12 cellular contexts compared by ENCODE assay signal in the genomic region with DNA sequence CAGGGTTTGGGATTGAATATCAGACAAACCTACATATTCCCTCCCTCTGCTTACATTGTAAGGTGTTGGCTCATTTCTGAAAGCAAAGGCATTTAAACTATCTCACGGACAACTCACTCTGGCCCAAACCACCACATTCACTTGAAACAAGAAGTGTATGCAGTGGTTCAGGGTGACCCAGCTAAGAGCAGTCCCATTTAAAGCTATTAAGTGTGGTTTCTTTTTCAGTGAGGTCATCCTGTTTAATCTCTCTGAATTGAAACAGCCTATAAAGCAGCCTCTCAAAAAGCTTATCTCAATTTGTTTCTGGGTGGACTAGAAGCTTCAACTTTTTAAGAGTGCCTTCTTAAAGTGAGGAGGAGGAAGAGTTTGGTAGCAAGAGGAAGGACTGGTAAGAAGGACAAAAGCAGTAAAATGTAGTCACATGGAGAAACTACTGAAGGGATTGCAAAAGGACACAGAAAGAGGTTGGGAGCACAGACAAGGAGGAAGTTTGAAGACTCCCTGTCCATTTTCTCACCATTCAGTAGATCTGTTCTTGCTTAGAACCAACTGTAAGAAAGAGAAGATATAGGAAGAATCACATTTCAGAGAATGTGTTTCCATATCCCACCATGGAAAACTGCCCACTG.
DNase-seq lines count a peak whose midpoint lies in the region; ATAC-seq and TF ChIP-seq lines count a peak whose summit lies in the region.
"Had no signal": no experiment of that assay in that cellular context is flagged by ENCODE, and none has a peak within 500 bp of the region (broad histone marks: within the 10 kb centered on the region; RNA-seq: fewer than 3 reads in every experiment).

No MANE protein-coding gene starts in this region.

- no peaks in the 10 kb centered on the region for H4K20me1 ChIP-seq in fibroblast of lung (ENCODE audit: control insufficient read depth, extremely low read depth, insufficient read depth, low read length)

- peak in 1 of 2 donors; percentile 91 for DNase-seq in fibroblast of lung (ENCODE audit: low read depth in 2 of 2)
- no peak for DNase-seq in NCI-H1048 (lab: John Stamatoyannopoulos, UW)
- DNase-seq in NCI-H2107 (lab: John Stamatoyannopoulos, UW), result no peak
- DNase-seq in endothelial cell (ENCODE audit: low spot score), result no peak
- DNase-seq: H9, NCI-H2029 treated with DMSO at 0.1 percent for 48 hours had no signal

- ATAC-seq in GM18907 (IDR thresholded peaks at IDR 0.05; ENCODE audit: unreplicated experiment) (peak; percentile 45), HG03442 (IDR thresholded peaks at IDR 0.05; ENCODE audit: unreplicated experiment) (peak; percentile 31), HG02588 (IDR thresholded peaks at IDR 0.05; ENCODE audit: unreplicated experiment) (no peak)

- no peak overlapping the region for H3K4me3 Mint-ChIP-seq in endothelial cell (ENCODE audit: unreplicated experiment)
- H3K4me3 Mint-ChIP-seq: H9 had no signal

- no peak overlapping the region for H3K4me2 ChIP-seq in fibroblast of lung (ENCODE audit: extremely low read depth, insufficient read depth, low read length)

- no peak overlapping the region for H3K4me3 ChIP-seq in ACC112 (ENCODE audit: low read depth, low read length)
- no peak overlapping the region for H3K4me3 ChIP-seq in fibroblast of lung (replicated peaks in 1 of 4; ENCODE audit: control extremely low read depth in 1 of 4, insufficient read depth in 1 of 4, low read depth in 3 of 4, low read length in 4 of 4)

- H3K9ac ChIP-seq in fibroblast of lung (ENCODE audit: insufficient read depth, low read length), result no peak overlapping the region

- no peak overlapping the region for H3K27ac Mint-ChIP-seq in endothelial cell (ENCODE audit: unreplicated experiment)
- H3K27ac Mint-ChIP-seq: H9, memory B cell had no signal

- H3K27me3 ChIP-seq in ACC112 (ENCODE audit: insufficient read depth, low read length) (no peaks in the 10 kb centered on the region), fibroblast of lung (ENCODE audit: control insufficient read depth, insufficient read depth, low read length) (no peaks in the 10 kb centered on the region)

- TF ChIP-seq CTCF in fibroblast of lung (conservative IDR thresholded peaks at IDR 0.05 in 1 of 2, IDR thresholded peaks at IDR 0.05 in 1 of 2; ENCODE audit: low read depth in 1 of 2, low read length in 2 of 2), result no peak
- no peak for TF ChIP-seq CTCF in endothelial cell (IDR thresholded peaks at IDR 0.05; ENCODE audit: unreplicated experiment)

- no peaks in the 10 kb centered on the region for H3K9me3 ChIP-seq in fibroblast of lung (ENCODE audit: control insufficient read depth, insufficient read depth, low read depth, low read length)

- no peaks in the 10 kb centered on the region for H3K79me2 ChIP-seq in ACC112 (ENCODE audit: control insufficient read depth, insufficient read depth, low read length, unreplicated experiment)
- no peaks in the 10 kb centered on the region for H3K79me2 ChIP-seq in fibroblast of lung (ENCODE audit: control insufficient read depth, insufficient read depth, low read length)

- H3K4me1 ChIP-seq in ACC112 (ENCODE audit: control insufficient read depth, insufficient read depth, low read length, unreplicated experiment), result peaks cover 14% of the 10 kb centered on the region
- H3K4me1 ChIP-seq in fibroblast of lung (ENCODE audit: control insufficient read depth, extremely low read depth, insufficient read depth, low read length), result no peaks in the 10 kb centered on the region

- no peaks in the 10 kb centered on the region for H3K36me3 Mint-ChIP-seq in endothelial cell (ENCODE audit: low read depth, unreplicated experiment)
- H3K36me3 Mint-ChIP-seq: memory B cell had no signal

- H2AFZ ChIP-seq in ACC112 (ENCODE audit: low read length, unreplicated experiment) (peak overlapping the region; percentile 28), fibroblast of lung (ENCODE audit: low read length) (peak overlapping the region; percentile 6)

- H3K27ac ChIP-seq in ACC112 (ENCODE audit: low read depth, low read length) (no peak overlapping the region), fibroblast of lung (ENCODE audit: insufficient read depth, low read length) (no peak overlapping the region)
- H3K27ac ChIP-seq: C4-2B had no signal

- peaks cover 12% of the 10 kb centered on the region for H3K4me1 Mint-ChIP-seq in endothelial cell (ENCODE audit: unreplicated experiment)

- no peaks in the 10 kb centered on the region for H3K9me3 Mint-ChIP-seq in endothelial cell (ENCODE audit: unreplicated experiment)
- H3K9me3 Mint-ChIP-seq: H9, memory B cell had no signal

- H3K36me3 ChIP-seq in ACC112 (ENCODE audit: insufficient read depth, low read length) (no peaks in the 10 kb centered on the region), fibroblast of lung (ENCODE audit: control insufficient read depth, insufficient read depth, low read length) (no peaks in the 10 kb centered on the region)

- no peaks in the 10 kb centered on the region for H3K27me3 Mint-ChIP-seq in endothelial cell (ENCODE audit: unreplicated experiment)
